ENCODE assay signal across 13 cellular contexts in genomic region chr3:114237478-114237877, GRCh38. TPM values are rescaled to one million over a fixed set of nuclear protein-coding genes. Genes with fewer than 3 reads are reported as not detected.
DNase-seq lines count a peak whose midpoint lies in the region; ATAC-seq, FAIRE-seq and TF ChIP-seq lines count a peak whose summit lies in the region.
"Not testable (repeated sequence)": the region's sequence is repeated elsewhere in the genome, so short reads cannot be mapped to it uniquely, and the experiment has no call there.
"Had no signal": no experiment of that assay in that cellular context is flagged by ENCODE, and none has a peak within 500 bp of the region (broad histone marks: within the 10 kb centered on the region; RNA-seq: fewer than 3 reads in every experiment).

Gene ZNF80, minus strand, starts transcription at chr3:114237578. Its CDS starts 504 bp downstream, at chr3:114237074.

- H3K79me2 ChIP-seq in H1 (ENCODE audit: control insufficient read depth in 1 of 2, insufficient read depth in 2 of 2, low read length in 2 of 2): not testable (repeated sequence)

- H2AFZ ChIP-seq in H1 (ENCODE audit: low read length): peak within 1 kb of the TSS; percentile 32

- not testable (repeated sequence) for TF ChIP-seq EP300 in H1 (IDR thresholded peaks at IDR 0.05; ENCODE audit: borderline replicate concordance in 1 of 2, low read depth in 2 of 2, low read length in 2 of 2)

- H3K36me3 ChIP-seq in CD8-positive, alpha-beta T cell (ENCODE audit: insufficient read depth, low read length); H1 (ENCODE audit: control insufficient read depth in 2 of 4, insufficient read depth in 4 of 4, low read length in 3 of 4): not testable (repeated sequence)

- not testable (repeated sequence) for H3K18ac ChIP-seq in H1 (ENCODE audit: extremely low read depth, low read length)

- not testable (repeated sequence) for H3K27me3 ChIP-seq in CD8-positive, alpha-beta T cell (ENCODE audit: insufficient read depth, low read length); H1 (replicated peaks in 1 of 4; ENCODE audit: control insufficient read depth in 3 of 4, extremely low read depth in 1 of 4, insufficient read depth in 3 of 4, low read length in 3 of 4)

- H3K36me3 Mint-ChIP-seq in CD8-positive, alpha-beta T cell; activated T-helper 17 cell treated with anti-CD3 and anti-CD28 coated beads, Interleukin-2, amount 50 U/mL, for 72 hours (ENCODE audit: low read depth); natural killer cell treated with Interleukin-12 subunit alpha and Interleukin-12 subunit beta and Interleukin-15 and Interleukin-18, amount 100 ng/mL, for 72 hours: not testable (repeated sequence)
- peaks cover 20% of the 10 kb centered on the region for H3K36me3 Mint-ChIP-seq in T-helper 2 cell treated with Interferon-gamma antibody and Interleukin-4, amounts not matched to agents 5 μg/mL and 100 μg/mL, for 36 hours (ENCODE audit: low read depth)
- peaks cover 35% of the 10 kb centered on the region for H3K36me3 Mint-ChIP-seq in activated CD8-positive, alpha-beta T cell treated with anti-CD3 and anti-CD28 coated beads for 36 hours (ENCODE audit: low read depth)
- peaks cover 24% of the 10 kb centered on the region for H3K36me3 Mint-ChIP-seq in activated naive CD8-positive, alpha-beta T cell treated with anti-CD3 and anti-CD28 coated beads for 36 hours

- H2BK5ac ChIP-seq in H1 (ENCODE audit: low read depth, low read length): not testable (repeated sequence)

- H3K27me3 Mint-ChIP-seq in CD8-positive, alpha-beta T cell (ENCODE audit: low read depth); T-helper 2 cell treated with Interferon-gamma antibody and Interleukin-4, amounts not matched to agents 5 μg/mL and 100 μg/mL, for 36 hours (ENCODE audit: low read depth); activated CD8-positive, alpha-beta T cell treated with anti-CD3 and anti-CD28 coated beads for 36 hours; activated T-helper 17 cell treated with anti-CD3 and anti-CD28 coated beads, Interleukin-2, amount 50 U/mL, for 72 hours; activated naive CD8-positive, alpha-beta T cell treated with anti-CD3 and anti-CD28 coated beads for 36 hours; natural killer cell treated with Interleukin-12 subunit alpha and Interleukin-12 subunit beta and Interleukin-15 and Interleukin-18, amount 100 ng/mL, for 72 hours; stimulated activated naive CD8-positive, alpha-beta T cell treated with anti-CD3 and anti-CD28 coated beads, Interleukin-15, amount 100 ng/mL, for 72 hours: not testable (repeated sequence)

- intact Hi-C loops in CD8-positive, alpha-beta T cell (cut with DNase I, micrococcal nuclease); activated CD8-positive, alpha-beta T cell treated with anti-CD3 and anti-CD28 coated beads for 36 hours (cut with micrococcal nuclease): not testable (repeated sequence)

- H3K4me1 Mint-ChIP-seq in CD8-positive, alpha-beta T cell (ENCODE audit: low read depth): peaks cover 43% of the 10 kb centered on the region
- H3K4me1 Mint-ChIP-seq in T-helper 2 cell treated with Interferon-gamma antibody and Interleukin-4, amounts not matched to agents 5 μg/mL and 100 μg/mL, for 36 hours (ENCODE audit: low read depth): peaks cover 54% of the 10 kb centered on the region
- H3K4me1 Mint-ChIP-seq in activated CD8-positive, alpha-beta T cell treated with anti-CD3 and anti-CD28 coated beads for 36 hours (ENCODE audit: low read depth): peaks cover 52% of the 10 kb centered on the region
- H3K4me1 Mint-ChIP-seq in activated T-helper 17 cell treated with anti-CD3 and anti-CD28 coated beads, Interleukin-2, amount 50 U/mL, for 72 hours: peaks cover 20% of the 10 kb centered on the region
- H3K4me1 Mint-ChIP-seq in activated naive CD8-positive, alpha-beta T cell treated with anti-CD3 and anti-CD28 coated beads for 36 hours: peaks cover 57% of the 10 kb centered on the region
- peaks cover 39 to 44% of the 10 kb centered on the region in 2 donors for H3K4me1 Mint-ChIP-seq in natural killer cell treated with Interleukin-12 subunit alpha and Interleukin-12 subunit beta and Interleukin-15 and Interleukin-18, amount 100 ng/mL, for 72 hours (ENCODE audit: low read depth in 2 of 2)
- H3K4me1 Mint-ChIP-seq in stimulated activated naive CD8-positive, alpha-beta T cell treated with anti-CD3 and anti-CD28 coated beads, Interleukin-15, amount 100 ng/mL, for 72 hours: peaks cover 71% of the 10 kb centered on the region

- TF ChIP-seq POLR2A in H1 (IDR thresholded peaks at IDR 0.05; ENCODE audit: control extremely low read depth in 1 of 2, low read depth in 2 of 2, low read length in 2 of 2): not testable (repeated sequence)

- TF ChIP-seq CTCF in CD8-positive, alpha-beta T cell (IDR thresholded peaks at IDR 0.05); activated CD8-positive, alpha-beta T cell treated with anti-CD3 and anti-CD28 coated beads for 36 hours (IDR thresholded peaks at IDR 0.05); H1 (IDR thresholded peaks at IDR 0.05; ENCODE audit: control extremely low read depth in 1 of 3, insufficient read depth in 1 of 3, low read depth in 1 of 3, low read length in 3 of 3): not testable (repeated sequence)

- peaks cover 38% of the 10 kb centered on the region for H3K4me1 ChIP-seq in CD8-positive, alpha-beta T cell (ENCODE audit: insufficient read depth, low read length)
- H3K4me1 ChIP-seq in H1 (replicated peaks in 1 of 4; ENCODE audit: control insufficient read depth in 3 of 4, insufficient read depth in 4 of 4, low read length in 3 of 4): not testable (repeated sequence)

- not testable (repeated sequence) for DNase-seq in CD8-positive, alpha-beta T cell; T-helper 2 cell treated with Interferon-gamma antibody and Interleukin-4, amounts not matched to agents 5 μg/mL and 100 μg/mL, for 36 hours (ENCODE audit: low spot score); activated CD8-positive, alpha-beta T cell treated with anti-CD3 and anti-CD28 coated beads for 36 hours; activated naive CD8-positive, alpha-beta T cell treated with anti-CD3 and anti-CD28 coated beads for 36 hours; H1 (ENCODE audit: low read depth in 1 of 2, low spot score in 2 of 2); natural killer cell treated with Interleukin-12 subunit alpha and Interleukin-12 subunit beta and Interleukin-15 and Interleukin-18, amount 100 ng/mL, for 72 hours (ENCODE audit: low spot score); stimulated activated naive CD8-positive, alpha-beta T cell treated with anti-CD3 and anti-CD28 coated beads, Interleukin-15, amount 100 ng/mL, for 72 hours

- not testable (repeated sequence) for H3K4me2 ChIP-seq in H1 (ENCODE audit: insufficient read depth in 1 of 2, low read depth in 2 of 2, low read length in 2 of 2)

- not testable (repeated sequence) for H2BK12ac ChIP-seq in H1 (ENCODE audit: low read depth, low read length)

- not testable (repeated sequence) for H3K9me3 ChIP-seq in CD8-positive, alpha-beta T cell (ENCODE audit: low read length); H1 (ENCODE audit: insufficient read depth in 2 of 2, low read depth in 1 of 2, low read length in 1 of 2)

- H3K9ac ChIP-seq in H1 (replicated peaks in 1 of 4; ENCODE audit: extremely low read depth in 1 of 4, low read depth in 3 of 4, low read length in 3 of 4): not testable (repeated sequence)

- not testable (repeated sequence) for H3K79me1 ChIP-seq in H1 (ENCODE audit: low read depth, low read length)

- not testable (repeated sequence) for H2BK20ac ChIP-seq in H1 (ENCODE audit: low read length)

- POLR2A ChIA-PET in CD8-positive, alpha-beta T cell (lab: Charles Lee): interaction anchor here (0.8 to 10.8 kb wide), 2 partner anchors 14 to 23 kb away, joined by 3 to 84 read pairs; no protein-coding TSS in a partner anchor
- POLR2A ChIA-PET in activated CD8-positive, alpha-beta T cell treated with anti-CD3 and anti-CD28 coated beads for 36 hours (lab: Charles Lee): interaction anchor here (0.6 kb wide), 1 partner anchor 23 kb away, joined by 3 read pairs; no protein-coding TSS in a partner anchor
- POLR2A ChIA-PET in H1 (lab: Charles Lee; ENCODE audit: partially characterized antibody): not testable (repeated sequence)

- ATAC-seq in CD8-positive, alpha-beta T cell; activated CD8-positive, alpha-beta T cell treated with anti-CD3 and anti-CD28 coated beads for 36 hours; activated T-helper 17 cell treated with anti-CD3 and anti-CD28 coated beads, Interleukin-2, amount 50 U/mL, for 72 hours (replicated peaks); natural killer cell treated with Interleukin-12 subunit alpha and Interleukin-12 subunit beta and Interleukin-15 and Interleukin-18, amount 100 ng/mL, for 72 hours; stimulated activated naive CD8-positive, alpha-beta T cell treated with anti-CD3 and anti-CD28 coated beads, Interleukin-15, amount 100 ng/mL, for 72 hours: not testable (repeated sequence)

- H4K8ac ChIP-seq in H1 (ENCODE audit: extremely low read depth, insufficient read depth, low read length): not testable (repeated sequence)

- H3K4me3 ChIP-seq in CD8-positive, alpha-beta T cell (ENCODE audit: low read depth, low read length); H1 (ENCODE audit: extremely low read depth in 1 of 4, insufficient read depth in 2 of 4, low read depth in 3 of 4, low read length in 4 of 4): not testable (repeated sequence)

- CTCF ChIA-PET in CD8-positive, alpha-beta T cell (lab: Charles Lee): interaction anchor here (0.7 kb wide), 1 partner anchor 52 kb away, joined by 3 read pairs; no protein-coding TSS in a partner anchor
- CTCF ChIA-PET in activated CD8-positive, alpha-beta T cell treated with anti-CD3 and anti-CD28 coated beads for 36 hours (lab: Charles Lee); H1 (lab: Charles Lee; ENCODE audit: partially characterized antibody): not testable (repeated sequence)

- not testable (repeated sequence) for TF ChIP-seq RAD21 in H1 (IDR thresholded peaks at IDR 0.05 in 1 of 2, conservative IDR thresholded peaks at IDR 0.05 in 1 of 2; ENCODE audit: low read depth in 2 of 2, low read length in 2 of 2)

- H3K14ac ChIP-seq in H1 (ENCODE audit: insufficient read length): not testable (repeated sequence)

- H2BK120ac ChIP-seq in H1 (replicated peaks; ENCODE audit: low read depth, low read length): not testable (repeated sequence)

- H3K27ac ChIP-seq in CD8-positive, alpha-beta T cell (ENCODE audit: low read depth, low read length); H1 (ENCODE audit: low read depth, low read length): not testable (repeated sequence)

- 94% methylated on average over 5 of the region's 6 CpGs; no CpG with 5 or more reads in 1 of the 2 experiments for WGBS in H1 (ENCODE audit: extremely low coverage in 1 of 2, insufficient coverage in 1 of 2, insufficient read length in 1 of 2, insufficient replicate concordance in 2 of 2, low coverage in 1 of 2, low lambda C conversion rate in 2 of 2, missing lambda C conversion rate in 1 of 2), 2 experiments

- H3K56ac ChIP-seq in H1 (replicated peaks; ENCODE audit: insufficient read length, low read depth, low read length): not testable (repeated sequence)

- H2BK15ac ChIP-seq in H1 (ENCODE audit: low read length): not testable (repeated sequence)

- not testable (repeated sequence) for H2AK5ac ChIP-seq in H1 (ENCODE audit: low read depth, low read length)

- H3K9me3 Mint-ChIP-seq in CD8-positive, alpha-beta T cell; T-helper 2 cell treated with Interferon-gamma antibody and Interleukin-4, amounts not matched to agents 5 μg/mL and 100 μg/mL, for 36 hours; activated CD8-positive, alpha-beta T cell treated with anti-CD3 and anti-CD28 coated beads for 36 hours; activated T-helper 17 cell treated with anti-CD3 and anti-CD28 coated beads, Interleukin-2, amount 50 U/mL, for 72 hours; activated naive CD8-positive, alpha-beta T cell treated with anti-CD3 and anti-CD28 coated beads for 36 hours; natural killer cell treated with Interleukin-12 subunit alpha and Interleukin-12 subunit beta and Interleukin-15 and Interleukin-18, amount 100 ng/mL, for 72 hours; stimulated activated naive CD8-positive, alpha-beta T cell treated with anti-CD3 and anti-CD28 coated beads, Interleukin-15, amount 100 ng/mL, for 72 hours: not testable (repeated sequence)

- peak within 1 kb of the TSS; percentile 78 for H3K4me3 Mint-ChIP-seq in CD8-positive, alpha-beta T cell
- H3K4me3 Mint-ChIP-seq in T-helper 2 cell treated with Interferon-gamma antibody and Interleukin-4, amounts not matched to agents 5 μg/mL and 100 μg/mL, for 36 hours: peak within 1 kb of the TSS; percentile 73
- peak within 1 kb of the TSS; percentile 62 for H3K4me3 Mint-ChIP-seq in activated CD8-positive, alpha-beta T cell treated with anti-CD3 and anti-CD28 coated beads for 36 hours
- H3K4me3 Mint-ChIP-seq in activated T-helper 17 cell treated with anti-CD3 and anti-CD28 coated beads, Interleukin-2, amount 50 U/mL, for 72 hours: peak within 1 kb of the TSS; percentile 47
- H3K4me3 Mint-ChIP-seq in activated naive CD8-positive, alpha-beta T cell treated with anti-CD3 and anti-CD28 coated beads for 36 hours: peak within 1 kb of the TSS; percentile 76
- H3K4me3 Mint-ChIP-seq in natural killer cell treated with Interleukin-12 subunit alpha and Interleukin-12 subunit beta and Interleukin-15 and Interleukin-18, amount 100 ng/mL, for 72 hours: peak within 1 kb of the TSS; percentile 51
- peak within 1 kb of the TSS; percentile 35 to 81 for H3K4me3 Mint-ChIP-seq in stimulated activated naive CD8-positive, alpha-beta T cell treated with anti-CD3 and anti-CD28 coated beads, Interleukin-15, amount 100 ng/mL, for 72 hours

- H4K91ac ChIP-seq in H1 (replicated peaks; ENCODE audit: insufficient read length, low read length): not testable (repeated sequence)

- not testable (repeated sequence) for H3K23ac ChIP-seq in H1 (ENCODE audit: insufficient read length)

- not testable (repeated sequence) for H4K20me1 ChIP-seq in H1 (replicated peaks in 1 of 2; ENCODE audit: control insufficient read depth in 1 of 2, insufficient read depth in 2 of 2, low read length in 2 of 2)

- peak within 1 kb of the TSS; percentile 90 for H3K27ac Mint-ChIP-seq in CD8-positive, alpha-beta T cell
- H3K27ac Mint-ChIP-seq in T-helper 2 cell treated with Interferon-gamma antibody and Interleukin-4, amounts not matched to agents 5 μg/mL and 100 μg/mL, for 36 hours: peak within 1 kb of the TSS; percentile 28
- H3K27ac Mint-ChIP-seq in activated CD8-positive, alpha-beta T cell treated with anti-CD3 and anti-CD28 coated beads for 36 hours: peak within 1 kb of the TSS; percentile 51
- not testable (repeated sequence) for H3K27ac Mint-ChIP-seq in activated T-helper 17 cell treated with anti-CD3 and anti-CD28 coated beads, Interleukin-2, amount 50 U/mL, for 72 hours
- H3K27ac Mint-ChIP-seq in activated naive CD8-positive, alpha-beta T cell treated with anti-CD3 and anti-CD28 coated beads for 36 hours: peak within 1 kb of the TSS; percentile 78
- H3K27ac Mint-ChIP-seq in natural killer cell treated with Interleukin-12 subunit alpha and Interleukin-12 subunit beta and Interleukin-15 and Interleukin-18, amount 100 ng/mL, for 72 hours: peak within 1 kb of the TSS in 1 of 2 donors; percentile 85
- peak within 1 kb of the TSS in 1 of 2 donors; percentile 5 for H3K27ac Mint-ChIP-seq in stimulated activated naive CD8-positive, alpha-beta T cell treated with anti-CD3 and anti-CD28 coated beads, Interleukin-15, amount 100 ng/mL, for 72 hours

- not testable (repeated sequence) for H3K4ac ChIP-seq in H1 (replicated peaks; ENCODE audit: insufficient read length, low read depth, low read length)

- H4K5ac ChIP-seq in H1 (ENCODE audit: insufficient read length, low read depth, low read length): not testable (repeated sequence)

- not testable (repeated sequence) for H3K23me2 ChIP-seq in H1 (ENCODE audit: low read depth, low read length)

- not testable (repeated sequence) for FAIRE-seq in H1 (lab: Jason Lieb, UNC)

RNA-seq across cellular contexts. Expression of gene ZNF80, which starts in this region (rescaled TPM):
- 1 to 10 TPM; 1.6 TPM for total RNA-seq in CD8-positive, alpha-beta T cell
- 1 to 10 TPM; 1.8 to 2.3 TPM for total RNA-seq in activated CD8-positive, alpha-beta T cell treated with anti-CD3 and anti-CD28 coated beads for 36 hours
- total RNA-seq in activated T-helper 17 cell treated with anti-CD3 and anti-CD28 coated beads, Interleukin-2, amount 50 U/mL, for 72 hours: under 1 TPM; 0.15 to 0.29 TPM
- total RNA-seq in activated naive CD8-positive, alpha-beta T cell treated with anti-CD3 and anti-CD28 coated beads for 36 hours: 1 to 10 TPM in 1 of 2 experiments, under 1 TPM in 1; 0.82 to 1.3 TPM
- not detected in 2 replicates for total RNA-seq in H1 (2021; fragmentation: NEBNext Ultra II Directional; extraction: Animal tissue kit (Norgen Biotek cat#: 25700))
- polyA plus RNA-seq in H1 (2011; rRNA removed): not detected in 2 replicates
- not detected for polyA plus RNA-seq in H1 (2011; cell fraction: cytosol; rRNA removed)
- polyA plus RNA-seq in H1 (2011; cell fraction: nucleus; rRNA removed): not detected
- not detected in 4 replicates for polyA plus RNA-seq in H1 (2012, experiment 1 of 2)
- not detected for polyA plus RNA-seq in H1 (2012, experiment 2 of 2)
- polyA plus RNA-seq in H1 (2013, experiment 1 of 2): not detected
- not detected for polyA plus RNA-seq in H1 (2013, experiment 2 of 2)
- polyA minus RNA-seq in H1 (2011; rRNA and poly(A)+ RNA removed): 0.12 TPM in 1 of 2 replicates, not detected in the other
- polyA minus RNA-seq in H1 (2011; cell fraction: cytosol; rRNA and poly(A)+ RNA removed): not detected
- polyA minus RNA-seq in H1 (2011; cell fraction: nucleus; rRNA and poly(A)+ RNA removed): not detected
- under 1 TPM in 1 of 2 donors, not detected in 1; 0.40 TPM for total RNA-seq in natural killer cell treated with Interleukin-12 subunit alpha and Interleukin-12 subunit beta and Interleukin-15 and Interleukin-18, amount 100 ng/mL, for 72 hours
- total RNA-seq: A673, GM23248, OCI-LY7, Peyer's patch had no signal
- polyA plus RNA-seq: BJ, GM23248 had no signal
